18 cellular contexts compared by ENCODE assay signal in genomic region chr5:3657364-3658003, GRCh38.
A peak's percentile ranks its signal among the peaks of the same experiment; 100 is the strongest.
DNase-seq lines count a peak whose midpoint lies in the region; ATAC-seq and TF ChIP-seq lines count a peak whose summit lies in the region.
"Had no signal": no experiment of that assay in that cellular context is flagged by ENCODE, and none has a peak within 500 bp of the region (broad histone marks: within the 10 kb centered on the region; RNA-seq: fewer than 3 reads in every experiment).

No MANE protein-coding gene starts in this region.

- ATAC-seq in SK-N-SH treated with all-trans-retinoic acid at 6 μM for 48 hours, result no peak
- no peak for ATAC-seq in stimulated activated effector memory CD8-positive, alpha-beta T cell treated with anti-CD3 and anti-CD28 coated beads, Interleukin-12 subunit alpha, Interleukin-12 subunit beta, amount 100 ng/mL, for 72 hours
- ATAC-seq: GM12878, HCT116 had no signal

- H3K4me3 Mint-ChIP-seq in chondrocyte (ENCODE audit: unreplicated experiment) (no peak overlapping the region), nephron progenitor cell (no peak overlapping the region)
- no peak overlapping the region for H3K4me3 Mint-ChIP-seq in stimulated activated effector memory CD8-positive, alpha-beta T cell treated with anti-CD3 and anti-CD28 coated beads, Interleukin-12 subunit alpha, Interleukin-12 subunit beta, amount 100 ng/mL, for 72 hours
- H3K4me3 Mint-ChIP-seq: CD14-positive monocyte; CD4-positive, alpha-beta memory T cell; HFFc6 had no signal

- DNase-seq in Daoy (ENCODE audit: low read depth) (peak; percentile 11), chondrocyte (ENCODE audit: low spot score) (peak; percentile 57), nephron progenitor cell (peak; percentile 23), ureter (ENCODE audit: low spot score) (peak; percentile 22), DMS53 treated with DMSO at 0.1 percent for 48 hours (lab: John Stamatoyannopoulos, UW; ENCODE audit: unreplicated experiment) (no peak)
- DNase-seq in stimulated activated effector memory CD8-positive, alpha-beta T cell treated with anti-CD3 and anti-CD28 coated beads, Interleukin-12 subunit alpha, Interleukin-12 subunit beta, amount 100 ng/mL, for 72 hours (ENCODE audit: low spot score in 2 of 2), result no peak
- DNase-seq: 8988T; CD4-positive, alpha-beta memory T cell; DMS153; DMS79 treated with DMSO at 0.1 percent for 48 hours; EL; GOT3; H7; HFFc6 had no signal

- TF ChIP-seq CTCF in chondrocyte (IDR thresholded peaks at IDR 0.05) (no peak), nephron progenitor cell (IDR thresholded peaks at IDR 0.05) (no peak)

- H3K27ac Mint-ChIP-seq in chondrocyte (ENCODE audit: unreplicated experiment) (no peak overlapping the region), nephron progenitor cell (no peak overlapping the region)
- H3K27ac Mint-ChIP-seq in stimulated activated effector memory CD8-positive, alpha-beta T cell treated with anti-CD3 and anti-CD28 coated beads, Interleukin-12 subunit alpha, Interleukin-12 subunit beta, amount 100 ng/mL, for 72 hours, result no peak overlapping the region
- H3K27ac Mint-ChIP-seq: CD4-positive, alpha-beta memory T cell; HFFc6 had no signal

- H3K36me3 Mint-ChIP-seq in chondrocyte (ENCODE audit: low read depth), result no peaks in the 10 kb centered on the region
- H3K36me3 Mint-ChIP-seq in nephron progenitor cell (ENCODE audit: low read depth), result no peaks in the 10 kb centered on the region
- H3K36me3 Mint-ChIP-seq in stimulated activated effector memory CD8-positive, alpha-beta T cell treated with anti-CD3 and anti-CD28 coated beads, Interleukin-12 subunit alpha, Interleukin-12 subunit beta, amount 100 ng/mL, for 72 hours, result no peaks in the 10 kb centered on the region
- H3K36me3 Mint-ChIP-seq: CD14-positive monocyte; CD4-positive, alpha-beta memory T cell had no signal

- H3K27me3 Mint-ChIP-seq in chondrocyte (ENCODE audit: low read depth) (no peaks in the 10 kb centered on the region), nephron progenitor cell (ENCODE audit: low read depth, poor library complexity) (peaks cover 28% of the 10 kb centered on the region)
- H3K27me3 Mint-ChIP-seq: CD4-positive, alpha-beta memory T cell had no signal

- peaks cover 17% of the 10 kb centered on the region for H3K9me3 Mint-ChIP-seq in chondrocyte (ENCODE audit: low read depth)
- H3K9me3 Mint-ChIP-seq in nephron progenitor cell, result no peaks in the 10 kb centered on the region
- peaks cover 10% of the 10 kb centered on the region for H3K9me3 Mint-ChIP-seq in stimulated activated effector memory CD8-positive, alpha-beta T cell treated with anti-CD3 and anti-CD28 coated beads, Interleukin-12 subunit alpha, Interleukin-12 subunit beta, amount 100 ng/mL, for 72 hours

- H3K4me1 Mint-ChIP-seq in chondrocyte (ENCODE audit: low read depth), result no peaks in the 10 kb centered on the region
- H3K4me1 Mint-ChIP-seq in nephron progenitor cell, result peaks cover 11% of the 10 kb centered on the region
- no peaks in the 10 kb centered on the region for H3K4me1 Mint-ChIP-seq in stimulated activated effector memory CD8-positive, alpha-beta T cell treated with anti-CD3 and anti-CD28 coated beads, Interleukin-12 subunit alpha, Interleukin-12 subunit beta, amount 100 ng/mL, for 72 hours
- H3K4me1 Mint-ChIP-seq: CD14-positive monocyte; CD4-positive, alpha-beta memory T cell had no signal

TF ChIP-seq in SK-N-SH treated with all-trans-retinoic acid at 6 μM for 48 hours, 23 proteins besides CTCF, POLR2A, EP300 and RAD21:
- TF ChIP-seq POU6F1 (CRISPR knock-in tag; IDR thresholded peaks at IDR 0.05; ENCODE audit: borderline replicate concordance, low read depth) (no peak), ISL1 (CRISPR knock-in tag; IDR thresholded peaks at IDR 0.05) (no peak)

Comparison
In these comparisons a context has a peak if more than half of its experiments do, and no peak if none do; other contexts are left out.
1. DNase-seq: peak in Daoy (single experiment), chondrocyte (single experiment), nephron progenitor cell (single experiment) and ureter (single experiment); none in DMS53 treated with DMSO at 0.1 percent for 48 hours (single experiment) and stimulated activated effector memory CD8-positive, alpha-beta T cell treated with anti-CD3 and anti-CD28 coated beads, Interleukin-12 subunit alpha, Interleukin-12 subunit beta, amount 100 ng/mL, for 72 hours (0 of 2).